Comparison of ENCODE assay signal across 1 cellular context in the genomic region with DNA sequence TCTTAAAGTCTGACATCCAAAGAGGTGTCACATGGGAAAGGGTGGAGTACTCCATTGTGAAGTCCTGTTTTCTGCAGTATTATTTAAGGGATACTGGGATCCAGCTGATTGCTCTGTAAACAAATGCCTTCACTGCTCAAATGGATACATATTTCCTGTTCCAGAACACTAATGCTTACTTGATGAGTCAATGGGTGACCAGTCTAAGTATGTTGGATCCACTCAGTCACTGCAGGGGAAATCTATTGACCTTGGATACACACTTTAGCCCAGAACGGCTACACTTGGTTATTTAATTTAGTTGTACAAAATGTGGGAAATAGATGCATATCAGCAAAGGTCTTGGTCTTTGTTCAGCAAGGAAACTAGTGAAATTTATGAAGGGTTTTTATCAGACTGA.
TF ChIP-seq lines count a peak whose summit lies in the region.

No MANE protein-coding gene starts in this region.

TF ChIP-seq in GM23338, 12 proteins besides CTCF, POLR2A, EP300 and RAD21 (continued from another document):
- TF ChIP-seq ZNF462 (CRISPR knock-in tag; IDR thresholded peaks at IDR 0.05) (no peak), JUNB (IDR thresholded peaks at IDR 0.05; ENCODE audit: unreplicated experiment) (no peak), POLR2AphosphoS5 (IDR thresholded peaks at IDR 0.05; ENCODE audit: low read depth) (no peak), CREB1 (CRISPR knock-in tag; IDR thresholded peaks at IDR 0.05; ENCODE audit: low read depth) (no peak)
